ENCODE assay signal across 14 cellular contexts in the genomic region with DNA sequence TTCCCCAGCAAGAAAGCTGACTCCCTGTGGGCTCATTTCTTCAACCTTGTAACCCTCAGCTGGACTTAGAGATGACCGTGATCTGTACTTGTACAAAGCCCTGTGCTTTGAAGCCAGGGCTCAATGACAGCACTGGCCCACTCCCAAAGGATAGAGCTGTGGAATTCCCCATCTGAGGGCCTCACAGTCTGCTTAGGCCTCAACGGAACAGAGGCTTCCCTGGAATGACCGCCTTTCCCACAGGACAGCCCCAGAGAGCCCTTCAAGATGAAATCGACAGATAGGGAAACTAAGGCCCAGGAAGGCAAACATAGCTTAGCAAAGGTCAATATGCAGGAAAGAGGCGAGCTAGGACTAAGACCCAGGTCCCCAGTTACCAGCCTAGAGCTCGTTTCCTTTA. TPM values are rescaled to one million over a fixed set of nuclear protein-coding genes. Genes with fewer than 3 reads are reported as not detected.
A peak's percentile ranks its signal among the peaks of the same experiment; 100 is the strongest.
DNase-seq lines count a peak whose midpoint lies in the region; ATAC-seq and TF ChIP-seq lines count a peak whose summit lies in the region.
"Had no signal": no experiment of that assay in that cellular context is flagged by ENCODE, and none has a peak within 500 bp of the region (broad histone marks: within the 10 kb centered on the region; RNA-seq: fewer than 3 reads in every experiment).

No MANE protein-coding gene starts in this region.

- peaks cover 17% of the 10 kb centered on the region for H3K36me3 Mint-ChIP-seq in activated T-cell treated with anti-CD3 and anti-CD28 coated beads, Interleukin-2, amount 50 U/mL, for 24 hours (ENCODE audit: low read depth)
- peaks cover 6% of the 10 kb centered on the region for H3K36me3 Mint-ChIP-seq in central memory CD8-positive, alpha-beta T cell (ENCODE audit: insufficient read depth)
- H3K36me3 Mint-ChIP-seq in type B pancreatic cell = peaks cover 5% of the 10 kb centered on the region

- peaks cover 60% of the 10 kb centered on the region for H3K4me1 Mint-ChIP-seq in activated T-cell treated with anti-CD3 and anti-CD28 coated beads, Interleukin-2, amount 50 U/mL, for 24 hours (ENCODE audit: low read depth)
- H3K4me1 Mint-ChIP-seq in central memory CD8-positive, alpha-beta T cell = peaks cover 25% of the 10 kb centered on the region
- peaks cover 61% of the 10 kb centered on the region for H3K4me1 Mint-ChIP-seq in type B pancreatic cell (ENCODE audit: unreplicated experiment)

- H3K27me3 Mint-ChIP-seq in activated T-cell treated with anti-CD3 and anti-CD28 coated beads, Interleukin-2, amount 50 U/mL, for 24 hours = no peaks in the 10 kb centered on the region
- H3K27me3 Mint-ChIP-seq in central memory CD8-positive, alpha-beta T cell = no peaks in the 10 kb centered on the region
- no peaks in the 10 kb centered on the region for H3K27me3 Mint-ChIP-seq in type B pancreatic cell

- peak overlapping the region; percentile 66 for H3K27ac Mint-ChIP-seq in activated T-cell treated with anti-CD3 and anti-CD28 coated beads, Interleukin-2, amount 50 U/mL, for 24 hours
- H3K27ac Mint-ChIP-seq in central memory CD8-positive, alpha-beta T cell (ENCODE audit: low read depth) = peak overlapping the region; percentile 53
- peak overlapping the region; percentile 88 for H3K27ac Mint-ChIP-seq in type B pancreatic cell

- H3K9me3 ChIP-seq in muscle layer of duodenum (ENCODE audit: control insufficient read depth in 1 of 2, low read length in 2 of 2) = no peaks in the 10 kb centered on the region

- no peaks in the 10 kb centered on the region for H3K9me3 Mint-ChIP-seq in activated T-cell treated with anti-CD3 and anti-CD28 coated beads, Interleukin-2, amount 50 U/mL, for 24 hours
- no peaks in the 10 kb centered on the region for H3K9me3 Mint-ChIP-seq in central memory CD8-positive, alpha-beta T cell
- H3K9me3 Mint-ChIP-seq in type B pancreatic cell = no peaks in the 10 kb centered on the region

- H3K36me3 ChIP-seq in muscle layer of duodenum (ENCODE audit: control insufficient read depth in 1 of 2, insufficient read depth in 2 of 2, low read length in 2 of 2) = no peaks in the 10 kb centered on the region

- ATAC-seq in central memory CD8-positive, alpha-beta T cell (replicated peaks; ENCODE audit: extremely low read depth, poor library complexity, severe bottlenecking) = no peak
- ATAC-seq in HG02840 (IDR thresholded peaks at IDR 0.05; ENCODE audit: low FRiP score, unreplicated experiment) = no peak

- peak overlapping the region; percentile 33 for H3K27ac ChIP-seq in muscle layer of duodenum (ENCODE audit: low read length)

- TF ChIP-seq CTCF in type B pancreatic cell (conservative IDR thresholded peaks at IDR 0.05) = no peak

- no peak for DNase-seq in activated T-cell treated with anti-CD3 and anti-CD28 coated beads, Interleukin-2, amount 50 U/mL, for 24 hours
- DNase-seq in activated T-cell treated with anti-CD3 and anti-CD28 coated beads, Interleukin-2, amount 50 U/mL, for 48 hours = no peak
- DNase-seq in central memory CD8-positive, alpha-beta T cell (ENCODE audit: low spot score in 2 of 2) = no peak
- DNase-seq in type B pancreatic cell (ENCODE audit: extremely low spot score, unreplicated experiment) (no peak), NCI-H146 treated with DMSO at 0.1 percent for 48 hours (lab: John Stamatoyannopoulos, UW; ENCODE audit: unreplicated experiment) (no peak), NCI-H524 treated with DMSO at 0.1 percent for 48 hours (lab: John Stamatoyannopoulos, UW) (no peak)
- DNase-seq: central memory CD4-positive, alpha-beta T cell; EL; Kasumi-1; nucleus accumbens; stimulated activated CD4-positive, alpha-beta T cell treated with anti-CD3 and anti-CD28 coated beads, Interleukin-2, amount 100 ng/mL, for 48 hours; T1000 had no signal

- no peak overlapping the region for H3K4me3 ChIP-seq in muscle layer of duodenum (ENCODE audit: low read depth in 1 of 2, low read length in 2 of 2)

- H3K4me1 ChIP-seq in muscle layer of duodenum (ENCODE audit: control insufficient read depth in 1 of 2, insufficient read depth in 2 of 2, low read length in 2 of 2) = peaks cover 35 to 48% of the 10 kb centered on the region in 2 donors

- no peaks in the 10 kb centered on the region for H3K27me3 ChIP-seq in muscle layer of duodenum (ENCODE audit: low read depth, low read length)

- no peak overlapping the region for H3K4me3 Mint-ChIP-seq in activated T-cell treated with anti-CD3 and anti-CD28 coated beads, Interleukin-2, amount 50 U/mL, for 24 hours
- H3K4me3 Mint-ChIP-seq in central memory CD8-positive, alpha-beta T cell = no peak overlapping the region
- no peak overlapping the region for H3K4me3 Mint-ChIP-seq in type B pancreatic cell

RNA-seq across cellular contexts. Expression of a gene that starts 11.5 kb away (rescaled TPM):
- total RNA-seq in type B pancreatic cell (ENCODE audit: low replicate concordance) = 28.8 and 41.9 TPM in 2 replicates
